In the genomic region with DNA sequence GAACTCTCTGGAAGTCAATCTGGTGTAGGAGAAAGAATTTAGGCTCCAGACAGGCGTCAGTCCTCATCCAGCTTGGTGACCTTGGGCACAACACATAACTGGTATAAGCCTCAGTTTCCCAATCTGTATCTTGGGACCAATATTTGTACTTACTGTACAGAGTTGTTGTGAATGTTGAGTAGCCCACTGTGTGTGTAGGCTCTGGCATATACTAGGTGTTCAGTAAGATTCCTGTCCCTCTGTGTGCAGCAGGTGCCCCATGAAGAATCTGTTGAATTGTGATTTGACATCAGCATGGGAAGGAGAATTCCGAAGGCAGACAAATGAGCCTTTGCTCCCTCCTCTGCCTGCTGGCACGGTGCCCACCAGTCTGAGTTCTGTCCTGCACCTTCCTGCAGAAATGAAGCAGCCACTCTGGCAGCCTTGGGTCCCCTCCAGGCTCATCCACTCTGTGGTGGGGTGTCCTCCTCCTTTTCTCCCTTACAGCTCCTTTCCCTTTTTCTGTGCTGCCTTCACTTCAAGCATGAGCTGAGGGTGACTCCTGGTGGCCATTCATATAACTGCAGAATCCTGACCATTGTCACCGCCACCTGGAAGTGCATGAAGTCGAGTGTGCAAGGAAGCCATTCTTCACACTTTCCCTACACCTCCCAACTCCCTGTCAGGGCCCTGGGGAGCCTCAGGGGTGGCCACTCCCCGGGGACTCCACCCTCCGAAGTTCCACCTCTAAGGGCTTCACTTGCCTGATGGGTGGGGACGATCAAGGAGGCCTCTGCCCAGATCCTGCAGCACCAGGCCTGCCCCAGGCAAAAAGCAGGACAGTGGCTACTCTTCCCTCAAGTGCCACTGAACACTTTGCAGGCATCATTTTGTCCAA, we compare ENCODE assay signal across 8 cellular contexts. TPM values are rescaled to one million over a fixed set of nuclear protein-coding genes. Genes with fewer than 3 reads are reported as not detected.
DNase-seq lines count a peak whose midpoint lies in the region; ATAC-seq and TF ChIP-seq lines count a peak whose summit lies in the region.

No MANE protein-coding gene starts in this region.

- intact Hi-C loops in A673 (cut with micrococcal nuclease; ENCODE audit: unreplicated experiment) = loop anchor here (1.0 kb wide), 4 partner anchors 310 to 471 kb away; no protein-coding TSS in a partner anchor
- intact Hi-C loops in dorsolateral prefrontal cortex (cut with DNase I) = loop anchor here (1.0 to 10.0 kb wide), 8 partner anchors 194 to 470 kb away; partner anchors contain the start of gene MAD2L1BP (in 1 of the 2)

- H3K27me3 ChIP-seq in A673 (replicated peaks; ENCODE audit: insufficient read depth, low read depth, low read length, poor library complexity) (no peaks in the 10 kb centered on the region), dorsolateral prefrontal cortex (no peaks in the 10 kb centered on the region)

- DNase-seq in A673 (ENCODE audit: low spot score) (peak; percentile 86), HEK293T (ENCODE audit: extremely low spot score) (peak; percentile 72), dorsolateral prefrontal cortex (peak; percentile 42 to 87 (median 74)), myocyte (ENCODE audit: low read depth) (peak; percentile 77)
- peak; percentile 59 to 77 for DNase-seq in activated CD4-positive, alpha-beta T cell treated with anti-CD3 and anti-CD28 coated beads for 4 hours
- peak; percentile 74 for DNase-seq in stimulated activated naive CD8-positive, alpha-beta T cell treated with anti-CD3 and anti-CD28 coated beads, Interleukin-15, Interleukin-2, amounts not matched to agents 100 U/mL and 50 U/mL, for 24 hours

- H3K9me3 ChIP-seq in A673 (ENCODE audit: low read depth, low read length, poor library complexity, severe bottlenecking) = no peaks in the 10 kb centered on the region

- ATAC-seq in stimulated activated naive CD8-positive, alpha-beta T cell treated with anti-CD3 and anti-CD28 coated beads, Interleukin-15, Interleukin-2, amounts not matched to agents 100 U/mL and 50 U/mL, for 24 hours = peak; percentile 21
- no peak for ATAC-seq in HG03521 (IDR thresholded peaks at IDR 0.05; ENCODE audit: unreplicated experiment)
- no peak for ATAC-seq in GM21447 (IDR thresholded peaks at IDR 0.05; ENCODE audit: unreplicated experiment)

- H3K4me1 ChIP-seq in A673 (ENCODE audit: insufficient read depth, low read length, poor library complexity, severe bottlenecking) = peaks cover 31% of the 10 kb centered on the region

- H3K27ac ChIP-seq in A673 (ENCODE audit: low read depth, low read length, poor library complexity, severe bottlenecking) (no peak overlapping the region), dorsolateral prefrontal cortex (peak overlapping the region in 1 of 59 donors; percentile 48)

- CTCF ChIA-PET in A673 (lab: Charles Lee) (interaction anchor here (0.6 to 2.0 kb wide), 16 partner anchors 18 to 635 kb away, joined by 3 to 29 read pairs (median 5); partner anchors contain the start of genes GTPBP2 and VEGFA), HEK293T (lab: Yijun Ruan, JAX) (interaction anchor here (0.5 to 2.6 kb wide), 15 partner anchors 18 to 470 kb away, joined by 3 to 22 read pairs (median 3); partner anchors contain the start of gene VEGFA)

- POLR2A ChIA-PET in A673 (lab: Charles Lee; ENCODE audit: low non-redundant PET) = no interaction called here
- POLR2A ChIA-PET in HEK293T (lab: Yijun Ruan, JAX) = interaction anchor here (0.6 to 1.5 kb wide), 3 partner anchors 307 to 809 kb away, joined by 3 to 6 read pairs (median 3); partner anchors contain the start of gene VEGFA

- no TSS peak for BruUV-seq in A673 (replicated peaks; lab: Mats Ljungman, UMichigan)

- TF ChIP-seq CTCF in A673 (conservative IDR thresholded peaks at IDR 0.05; ENCODE audit: low read depth, low read length) (peak; percentile 88), dorsolateral prefrontal cortex (IDR thresholded peaks at IDR 0.05 in 54 of 56, conservative IDR thresholded peaks at IDR 0.05 in 2 of 56; ENCODE audit: low read depth in 1 of 56, partially characterized antibody in 56 of 56) (peak; percentile 81 to 98 (median 95))

- no peak overlapping the region for H3K4me3 ChIP-seq in A673 (ENCODE audit: low read depth, low read length, poor library complexity, severe bottlenecking)
- H3K4me3 ChIP-seq in dorsolateral prefrontal cortex = no peak overlapping the region

- H3K36me3 ChIP-seq in A673 (ENCODE audit: insufficient read depth, low read length, poor library complexity, severe bottlenecking) = no peaks in the 10 kb centered on the region

TF ChIP-seq in HEK293T, 16 proteins besides CTCF, POLR2A, EP300 and RAD21:
- no peak for TF ChIP-seq L3MBTL2 (conservative IDR thresholded peaks at IDR 0.05)
- no peak for TF ChIP-seq FOXK2 (IDR thresholded peaks at IDR 0.05)
- no peak for TF ChIP-seq ELF4 (IDR thresholded peaks at IDR 0.05)
- TF ChIP-seq FOXA1 (IDR thresholded peaks at IDR 0.05) = no peak
- no peak for TF ChIP-seq ARNT (IDR thresholded peaks at IDR 0.05)
- no peak for TF ChIP-seq BHLHE40 (IDR thresholded peaks at IDR 0.05; ENCODE audit: borderline replicate concordance)
- TF ChIP-seq SP1 (IDR thresholded peaks at IDR 0.05) = no peak
- TF ChIP-seq TARDBP (IDR thresholded peaks at IDR 0.05) = no peak

RNA-seq across cellular contexts. Expression of gene MRPL14, which starts 48.2 kb away (rescaled TPM):
- 78.8 and 80.4 TPM in 2 replicates for total RNA-seq in A673 (2021)
- 10 to 100 TPM; 16.9 to 35.7 (median 25.3) TPM for total RNA-seq in dorsolateral prefrontal cortex
- 66.6 and 68.6 TPM in 2 replicates for total RNA-seq in myocyte
- 107 TPM for polyA plus RNA-seq in myocyte (2012)

RNA-seq across cellular contexts. Expression of gene TMEM63B, which starts 48.3 kb away (rescaled TPM):
- total RNA-seq in A673 (2021) (32.0 and 34.2 TPM in 2 replicates), dorsolateral prefrontal cortex (10 to 100 TPM; 42.4 to 95.8 (median 66.6) TPM), myocyte (45.2 and 46.7 TPM in 2 replicates)
- 72.4 TPM for polyA plus RNA-seq in myocyte (2012)
